ENCODE assay signal across 26 cellular contexts in the genomic region with DNA sequence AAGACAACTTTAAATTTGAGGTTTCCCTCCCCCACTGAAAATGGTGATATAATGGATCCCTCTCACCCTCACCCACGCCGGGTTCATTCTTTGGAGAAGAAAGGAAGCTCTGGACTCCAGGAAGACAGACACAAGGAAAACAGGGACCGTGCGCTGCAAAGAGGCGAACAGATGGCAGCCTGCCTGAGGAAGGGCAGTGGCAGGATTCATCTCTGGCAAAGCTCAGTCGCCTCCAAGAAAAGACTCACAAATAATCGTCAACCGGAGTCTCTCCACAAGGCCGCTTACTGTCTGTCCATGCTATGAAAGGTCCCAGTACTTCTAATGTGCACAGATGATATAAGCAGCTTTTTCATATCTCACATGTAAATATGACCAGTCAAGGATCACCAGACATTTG.
"Had no signal": no experiment of that assay in that cellular context is flagged by ENCODE, and none has a peak within 500 bp of the region (broad histone marks: within the 10 kb centered on the region; RNA-seq: fewer than 3 reads in every experiment).

No MANE protein-coding gene starts in this region.

- H3K4me1 ChIP-seq: left lung, lower lobe of right lung, neural progenitor cell, parathyroid adenoma, right atrium auricular region, tibial nerve, uterus had no signal

- DNase-seq: hippocampal formation; kidney glomerular epithelial cell; left colon; left lung; lower lobe of right lung; mammary epithelial cell; mesendoderm; naive B cell; natural killer cell; nephron progenitor cell; occipital lobe; right lobe of liver; stimulated activated CD4-positive, alpha-beta T cell treated with anti-CD3 and anti-CD28 coated beads, Interleukin-1b, Interleukin-23, amount 100 ng/mL, for 48 hours; stimulated activated CD4-positive, alpha-beta T cell treated with anti-CD3 and anti-CD28 coated beads, Interleukin-2, amount 100 ng/mL, for 48 hours; stimulated activated CD4-positive, alpha-beta T cell treated with anti-CD3 and anti-CD28 coated beads, Interleukin-4, amount 100 ng/mL, for 4 hours; stimulated activated CD8-positive, alpha-beta memory T cell treated with anti-CD3 and anti-CD28 coated beads, Interleukin-4, amount 100 ng/mL, for 48 hours; stimulated activated naive CD4-positive, alpha-beta T cell treated with Interleukin-2 at 50 U/mL for 16 hours; stimulated activated naive CD8-positive, alpha-beta T cell treated with anti-CD3 and anti-CD28 coated beads, Interleukin-15, amount 100 ng/mL, for 72 hours; uterus had no signal

- ATAC-seq: left colon; left lung; lower lobe of right lung; natural killer cell; right lobe of liver; stimulated activated memory B cell treated with anti-CD40 and anti-IgM and Interleukin-4, amounts not matched to agents 10 μg/mL and 1 μg/mL and 100 μg/mL, for 72 hours; stimulated activated naive CD8-positive, alpha-beta T cell treated with anti-CD3 and anti-CD28 coated beads, Interleukin-15, amount 100 ng/mL, for 72 hours had no signal

- H3K9me3 ChIP-seq: left lung, lower lobe of right lung, neutrophil, right atrium auricular region, right lobe of liver, uterus had no signal

- H3K9ac ChIP-seq: neural progenitor cell, parathyroid adenoma had no signal

- H2AFZ ChIP-seq: neural progenitor cell, parathyroid adenoma had no signal

- H3K4me2 ChIP-seq: neural progenitor cell, smooth muscle cell had no signal

- H3K4me3 ChIP-seq: left lung, lower lobe of right lung, neural progenitor cell, right atrium auricular region, right lobe of liver, smooth muscle cell, tibial nerve, uterus had no signal

- H3K36me3 ChIP-seq: left lung, lower lobe of right lung, neural progenitor cell, neutrophil, right atrium auricular region, right lobe of liver, tibial nerve, uterus had no signal

- H3K27ac ChIP-seq: left lung, lower lobe of right lung, neural progenitor cell, neutrophil, parathyroid adenoma, right atrium auricular region, right lobe of liver, tibial nerve, uterus had no signal

- H3K27me3 ChIP-seq: left lung, neural progenitor cell, neutrophil, right atrium auricular region, right lobe of liver, tibial nerve, uterus had no signal
